9 cellular contexts compared by ENCODE assay signal in genomic region chr19:35719402-35720162, GRCh38. TPM values are rescaled to one million over a fixed set of nuclear protein-coding genes. Genes with fewer than 3 reads are reported as not detected.
A peak's percentile ranks its signal among the peaks of the same experiment; 100 is the strongest.
DNase-seq lines count a peak whose midpoint lies in the region; ATAC-seq and TF ChIP-seq lines count a peak whose summit lies in the region.
"Had no signal": no experiment of that assay in that cellular context is flagged by ENCODE, and none has a peak within 500 bp of the region (broad histone marks: within the 10 kb centered on the region; RNA-seq: fewer than 3 reads in every experiment).

No MANE protein-coding gene starts in this region.

- H3K27me3 ChIP-seq in SJSA1 (replicated peaks) (no peaks in the 10 kb centered on the region), esophagus muscularis mucosa (no peaks in the 10 kb centered on the region)

- H3K4me3 ChIP-seq in SJSA1 (peak overlapping the region; percentile 55), esophagus muscularis mucosa (peak overlapping the region in 3 of 4 donors; percentile 76 to 89 (median 86)), retinal pigment epithelial cell (ENCODE audit: low read length) (peak overlapping the region; percentile 81)

- 82% methylated on average over 27 of the region's 32 CpGs for WGBS in esophagus muscularis mucosa

- H3K4me1 ChIP-seq in SJSA1 (replicated peaks) = peaks cover 22% of the 10 kb centered on the region
- H3K4me1 ChIP-seq in esophagus muscularis mucosa = peaks cover 24 to 51% (median 40%) of the 10 kb centered on the region in 4 donors

- TF ChIP-seq POLR2A in GM18505 (IDR thresholded peaks at IDR 0.05; ENCODE audit: borderline replicate concordance, extremely low read depth, insufficient read depth, insufficient read length) = peak; percentile 5
- no peak for TF ChIP-seq POLR2A in esophagus muscularis mucosa (IDR thresholded peaks at IDR 0.05; ENCODE audit: low read depth)

- TF ChIP-seq CTCF in esophagus muscularis mucosa (IDR thresholded peaks at IDR 0.05) = no peak
- TF ChIP-seq CTCF in retinal pigment epithelial cell (conservative IDR thresholded peaks at IDR 0.05; ENCODE audit: low read depth, low read length) = no peak

- TF ChIP-seq EP300 in esophagus muscularis mucosa (IDR thresholded peaks at IDR 0.05) = no peak

- H3K9me3 ChIP-seq in SJSA1 (replicated peaks) (no peaks in the 10 kb centered on the region), esophagus muscularis mucosa (no peaks in the 10 kb centered on the region)

- H3K27ac ChIP-seq in SJSA1 (no peak overlapping the region), esophagus muscularis mucosa (replicated peaks in 1 of 4) (peak overlapping the region; percentile 87 to 94 (median 92))

- DNase-seq in SJSA1 (ENCODE audit: low read depth in 1 of 2, low spot score in 2 of 2) = peak in 1 of 2 experiments; percentile 43
- no peak for DNase-seq in esophagus muscularis mucosa (ENCODE audit: extremely low spot score)
- DNase-seq in retinal pigment epithelial cell (ENCODE audit: low read depth) = no peak
- no peak for DNase-seq in A172 (ENCODE audit: low spot score)
- DNase-seq in EL = no peak

- intact Hi-C loops in esophagus muscularis mucosa (cut with DNase I) = loop anchor here (5.0 kb wide), 1 partner anchor 172 kb away; the partner anchor contains the start of gene TMEM147

- peaks cover 58% of the 10 kb centered on the region for H3K36me3 ChIP-seq in SJSA1
- H3K36me3 ChIP-seq in esophagus muscularis mucosa = peaks cover 37 to 51% (median 50%) of the 10 kb centered on the region in 4 donors

- ATAC-seq in GM18505 (IDR thresholded peaks at IDR 0.05; ENCODE audit: unreplicated experiment) (no peak), GM21367 (IDR thresholded peaks at IDR 0.05; ENCODE audit: unreplicated experiment) (no peak)

RNA-seq across cellular contexts. Expression of gene KMT2B, which starts 1.8 kb away (rescaled TPM):
- total RNA-seq in SJSA1 (2014; rRNA removed; shearing (Covaris generic)) = 4.9 and 7.4 TPM in 2 replicates
- 10 to 100 TPM; 22.0 to 30.6 (median 24.2) TPM for total RNA-seq in esophagus muscularis mucosa
- 8.0 and 9.6 TPM in 2 replicates for total RNA-seq in A172 (2014; rRNA removed; shearing (Covaris generic))

RNA-seq across cellular contexts. Expression of gene ZBTB32, which starts 15.2 kb away (rescaled TPM):
- total RNA-seq in SJSA1 (2014; rRNA removed; shearing (Covaris generic)) = not detected in 2 replicates
- total RNA-seq in esophagus muscularis mucosa = not detected
- not detected in 2 replicates for total RNA-seq in A172 (2014; rRNA removed; shearing (Covaris generic))
- total RNA-seq: glomerular endothelial cell, LHCN-M2 had no signal

RNA-seq across cellular contexts. Expression of gene IGFLR1, which starts 22.7 kb away (rescaled TPM):
- total RNA-seq in SJSA1 (2014; rRNA removed; shearing (Covaris generic)) = 3.7 and 8.5 TPM in 2 replicates
- 1 to 10 TPM; 1.7 to 8.1 (median 5.9) TPM for total RNA-seq in esophagus muscularis mucosa
- total RNA-seq in A172 (2014; rRNA removed; shearing (Covaris generic)) = 5.3 and 22.0 TPM in 2 replicates

RNA-seq across cellular contexts. Expression of gene U2AF1L4, which starts 25.6 kb away (rescaled TPM):
- 4.8 and 17.6 TPM in 2 replicates for total RNA-seq in SJSA1 (2014; rRNA removed; shearing (Covaris generic))
- 10 to 100 TPM in 3 of 4 donors, 1 to 10 TPM in 1; 7.9 to 31.1 (median 20.9) TPM for total RNA-seq in esophagus muscularis mucosa
- 6.9 and 18.0 TPM in 2 replicates for total RNA-seq in A172 (2014; rRNA removed; shearing (Covaris generic))

RNA-seq across cellular contexts. Expression of gene PSENEN, which starts 25.9 kb away (rescaled TPM):
- total RNA-seq in SJSA1 (2014; rRNA removed; shearing (Covaris generic)) = 16.6 and 28.7 TPM in 2 replicates
- 10 to 100 TPM; 27.4 to 48.7 (median 33.8) TPM for total RNA-seq in esophagus muscularis mucosa
- total RNA-seq in A172 (2014; rRNA removed; shearing (Covaris generic)) = 37.1 and 40.9 TPM in 2 replicates
